Comparison of ENCODE assay signal across 18 cellular contexts in genomic region chr12:75836533-75836932, GRCh38.
"Had no signal": no experiment of that assay in that cellular context is flagged by ENCODE, and none has a peak within 500 bp of the region (broad histone marks: within the 10 kb centered on the region; RNA-seq: fewer than 3 reads in every experiment).

No MANE protein-coding gene starts in this region.

- H3K27me3 ChIP-seq: pancreas, tibial artery had no signal

- ATAC-seq: activated naive CD8-positive, alpha-beta T cell treated with anti-CD3 and anti-CD28 coated beads, Interleukin-2, amount 50 U/mL, for 24 hours; activated T-helper 17 cell treated with anti-CD3 and anti-CD28 coated beads, Interleukin-2, amount 50 U/mL, for 72 hours; esophagus mucosa; lower lobe of right lung; stimulated activated naive B cell treated with anti-CD40 and anti-IgM and Interleukin-4, amounts not matched to agents 10 μg/mL and 1 μg/mL and 100 μg/mL, for 72 hours had no signal

- H3K36me3 Mint-ChIP-seq: stimulated activated naive B cell treated with anti-CD40 and anti-IgM and Interleukin-4, amounts not matched to agents 10 μg/mL and 1 μg/mL and 100 μg/mL, for 72 hours had no signal

- H3K4me3 Mint-ChIP-seq: activated naive CD8-positive, alpha-beta T cell treated with anti-CD3 and anti-CD28 coated beads, Interleukin-2, amount 50 U/mL, for 24 hours; activated T-helper 17 cell treated with anti-CD3 and anti-CD28 coated beads, Interleukin-2, amount 50 U/mL, for 72 hours; mesothelial cell of epicardium; neural crest cell; stimulated activated naive B cell treated with anti-CD40 and anti-IgM and Interleukin-4, amounts not matched to agents 10 μg/mL and 1 μg/mL and 100 μg/mL, for 72 hours had no signal

- DNase-seq: activated CD4-positive, alpha-beta T cell treated with anti-CD3 and anti-CD28 coated beads for 1 hour; activated CD4-positive, alpha-beta T cell treated with anti-CD3 and anti-CD28 coated beads, Interleukin-2, amount 50 U/mL, for 4 hours; activated naive CD4-positive, alpha-beta T cell treated with Interleukin-2 at 50 U/mL for 16 hours; activated naive CD8-positive, alpha-beta T cell treated with anti-CD3 and anti-CD28 coated beads, Interleukin-2, amount 50 U/mL, for 24 hours; foreskin fibroblast; lower lobe of right lung; pancreas; stimulated activated CD4-positive, alpha-beta T cell treated with anti-CD3 and anti-CD28 coated beads, Interleukin-15, amount 100 ng/mL, for 24 hours; stimulated activated CD4-positive, alpha-beta T cell treated with anti-CD3 and anti-CD28 coated beads, Interleukin-4, amount 100 ng/mL, for 1 hour; stimulated activated naive B cell treated with anti-CD40 and anti-IgM and Interleukin-4, amounts not matched to agents 10 μg/mL and 1 μg/mL and 100 μg/mL, for 72 hours; T-helper 1 cell; T1000; tibial artery had no signal

- H3K9me3 Mint-ChIP-seq: activated naive CD8-positive, alpha-beta T cell treated with anti-CD3 and anti-CD28 coated beads, Interleukin-2, amount 50 U/mL, for 24 hours; activated T-helper 17 cell treated with anti-CD3 and anti-CD28 coated beads, Interleukin-2, amount 50 U/mL, for 72 hours; stimulated activated naive B cell treated with anti-CD40 and anti-IgM and Interleukin-4, amounts not matched to agents 10 μg/mL and 1 μg/mL and 100 μg/mL, for 72 hours had no signal

- H3K36me3 ChIP-seq: lower lobe of right lung, pancreas, tibial artery had no signal

- H3K4me3 ChIP-seq: lower lobe of right lung, pancreas, skin epidermis, tibial artery had no signal

- H3K4me1 Mint-ChIP-seq: activated T-helper 17 cell treated with anti-CD3 and anti-CD28 coated beads, Interleukin-2, amount 50 U/mL, for 72 hours had no signal

- H3K27ac ChIP-seq: lower lobe of right lung, tibial artery had no signal

- H3K4me1 ChIP-seq: lower lobe of right lung, tibial artery had no signal

- H3K27ac Mint-ChIP-seq: activated naive CD8-positive, alpha-beta T cell treated with anti-CD3 and anti-CD28 coated beads, Interleukin-2, amount 50 U/mL, for 24 hours; activated T-helper 17 cell treated with anti-CD3 and anti-CD28 coated beads, Interleukin-2, amount 50 U/mL, for 72 hours; mesothelial cell of epicardium; stimulated activated naive B cell treated with anti-CD40 and anti-IgM and Interleukin-4, amounts not matched to agents 10 μg/mL and 1 μg/mL and 100 μg/mL, for 72 hours had no signal

- H3K27me3 Mint-ChIP-seq: activated T-helper 17 cell treated with anti-CD3 and anti-CD28 coated beads, Interleukin-2, amount 50 U/mL, for 72 hours had no signal

- H3K9me3 ChIP-seq: lower lobe of right lung, pancreas, tibial artery had no signal
